ENCODE assay signal across 9 cellular contexts in the genomic region with DNA sequence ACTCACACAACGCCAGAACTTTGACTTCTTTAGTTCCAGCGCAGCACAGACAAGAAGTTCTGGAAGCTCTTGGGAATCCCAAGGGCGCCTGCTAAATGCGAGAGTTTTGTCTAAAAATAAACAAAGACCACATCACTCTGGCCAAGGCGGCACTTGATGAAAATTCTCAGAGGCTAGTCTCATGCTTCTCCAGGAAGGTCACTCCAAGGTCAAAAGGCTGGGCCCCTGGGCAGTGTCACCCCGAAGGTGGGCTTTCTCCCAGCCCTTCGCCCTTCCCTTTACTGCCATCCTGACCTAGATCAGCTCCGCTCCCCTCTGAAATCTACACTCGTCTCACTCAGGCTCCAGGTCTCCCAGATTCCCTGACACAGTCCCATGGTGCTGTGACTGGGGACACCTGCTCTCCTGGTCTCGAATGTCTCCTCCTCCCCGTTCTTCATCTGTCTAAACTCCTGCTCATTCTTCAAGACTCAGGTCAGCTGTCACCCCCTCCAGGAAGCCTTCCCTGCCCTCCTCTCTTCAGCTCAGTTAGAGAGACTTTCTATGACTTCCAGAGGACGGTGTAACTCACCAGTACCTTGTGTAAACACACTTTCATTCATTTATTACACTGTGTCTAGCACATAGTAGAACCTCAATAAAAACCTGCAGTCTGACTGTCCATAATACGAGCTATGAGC. TPM values are rescaled to one million over a fixed set of nuclear protein-coding genes. Genes with fewer than 3 reads are reported as not detected.
DNase-seq lines count a peak whose midpoint lies in the region; TF ChIP-seq lines count a peak whose summit lies in the region.
"Had no signal": no experiment of that assay in that cellular context is flagged by ENCODE, and none has a peak within 500 bp of the region (broad histone marks: within the 10 kb centered on the region; RNA-seq: fewer than 3 reads in every experiment).

No MANE protein-coding gene starts in this region.

- peaks cover 64% of the 10 kb centered on the region for H3K4me1 Mint-ChIP-seq in CD14-positive monocyte

- H3K79me2 ChIP-seq in PC-9 (ENCODE audit: low read depth) = no peaks in the 10 kb centered on the region

- peak overlapping the region; percentile 54 for H3K27ac ChIP-seq in SJSA1
- peak overlapping the region; percentile 75 to 80 for H3K27ac ChIP-seq in esophagus (ENCODE audit: low read depth in 2 of 2, low read length in 1 of 2)
- H3K27ac ChIP-seq in PC-9 = no peak overlapping the region

- H3K27me3 ChIP-seq in SJSA1 (replicated peaks) = no peaks in the 10 kb centered on the region
- no peaks in the 10 kb centered on the region for H3K27me3 ChIP-seq in esophagus (ENCODE audit: control insufficient read depth in 1 of 2, insufficient read depth in 2 of 2, low read length in 2 of 2)
- no peaks in the 10 kb centered on the region for H3K27me3 ChIP-seq in PC-9 (ENCODE audit: insufficient read depth, low read depth)

- H3K9me3 ChIP-seq in SJSA1 (replicated peaks) = no peaks in the 10 kb centered on the region
- H3K9me3 ChIP-seq in esophagus (ENCODE audit: control insufficient read depth in 2 of 2, insufficient read depth in 1 of 2, low read depth in 1 of 2, low read length in 1 of 2) = no peaks in the 10 kb centered on the region
- H3K9me3 ChIP-seq in PC-9 (ENCODE audit: insufficient read depth, low read depth) = no peaks in the 10 kb centered on the region

- H3K4me2 ChIP-seq in PC-9 = no peak overlapping the region

- no peaks in the 10 kb centered on the region for H3K27me3 Mint-ChIP-seq in CD14-positive monocyte (ENCODE audit: low read depth in 3 of 3)

- H3K36me3 Mint-ChIP-seq in CD14-positive monocyte = peaks cover 54 to 65% of the 10 kb centered on the region in 2 donors

- 47 to 60% methylated on average over 13 of the region's 13 CpGs for WGBS in esophagus, 2 donors

- H3F3A ChIP-seq in PC-9 (ENCODE audit: insufficient read depth, low read depth) = no peaks in the 10 kb centered on the region

- no peak for TF ChIP-seq CTCF in CD14-positive monocyte (IDR thresholded peaks at IDR 0.05)
- no peak for TF ChIP-seq CTCF in PC-9 (conservative IDR thresholded peaks at IDR 0.05)

- no peaks in the 10 kb centered on the region for H3K36me3 ChIP-seq in SJSA1
- peaks cover 0 to 6% of the 10 kb centered on the region in 2 donors for H3K36me3 ChIP-seq in esophagus (ENCODE audit: control insufficient read depth in 2 of 2, insufficient read depth in 2 of 2, low read length in 1 of 2)
- no peaks in the 10 kb centered on the region for H3K36me3 ChIP-seq in PC-9 (ENCODE audit: low read depth)

- H3K4me3 ChIP-seq in SJSA1 (no peak overlapping the region), esophagus (ENCODE audit: low read depth in 1 of 2, low read length in 2 of 2) (no peak overlapping the region), PC-9 (no peak overlapping the region)

- no TSS peak for BruUV-seq in PC-9 (replicated peaks; lab: Mats Ljungman, UMichigan)

- H3K4me3 Mint-ChIP-seq in CD14-positive monocyte = no peak overlapping the region

- H3K4me1 ChIP-seq in SJSA1 (replicated peaks) = peaks cover 31% of the 10 kb centered on the region
- H3K4me1 ChIP-seq in esophagus (ENCODE audit: control insufficient read depth in 2 of 2, insufficient read depth in 2 of 2, low read length in 1 of 2) = peaks cover 31 to 55% of the 10 kb centered on the region in 2 donors
- H3K4me1 ChIP-seq in PC-9 (replicated peaks; ENCODE audit: insufficient read depth) = peaks cover 8% of the 10 kb centered on the region; the same call in 1 of the 2 replicates

- DNase-seq in CD14-positive monocyte (ENCODE audit: low spot score) (no peak), SJSA1 (ENCODE audit: low read depth in 1 of 2, low spot score in 2 of 2) (peak in 1 of 2 experiments; percentile 6), pons (ENCODE audit: low spot score) (peak; percentile 14), Kasumi-1 (lab: John Stamatoyannopoulos, UW) (no peak), SW480 (ENCODE audit: low spot score) (no peak), iPS-NIHi11 (ENCODE audit: low spot score) (no peak), PC-9 (no peak)
- DNase-seq: NCI-H526 treated with DMSO at 0.1 percent for 48 hours had no signal

- no peak overlapping the region for H2AFZ ChIP-seq in PC-9

- POLR2A ChIA-PET in PC-9 (lab: Charles Lee; ENCODE audit: unreplicated experiment) = no interaction called here

- H4K20me1 ChIP-seq in PC-9 (ENCODE audit: insufficient read depth) = no peaks in the 10 kb centered on the region; the same call in 1 of the 2 replicates

- H3K9me3 Mint-ChIP-seq in CD14-positive monocyte = peaks cover 0 to 2% (median 0%) of the 10 kb centered on the region in 7 donors

- no peaks in the 10 kb centered on the region for H3K9me2 ChIP-seq in PC-9 (ENCODE audit: insufficient read depth)

- CTCF ChIA-PET in PC-9 (lab: Charles Lee) = no interaction called here

- intact Hi-C loops in CD14-positive monocyte (cut with micrococcal nuclease) = no loop called here
- intact Hi-C loops in PC-9 (cut with micrococcal nuclease; ENCODE audit: unreplicated experiment) = no loop called here

- peak overlapping the region in 6 of 7 donors; percentile 60 to 88 (median 68) for H3K27ac Mint-ChIP-seq in CD14-positive monocyte

RNA-seq across cellular contexts. Expression of a gene that starts 10.5 kb away (rescaled TPM):
- polyA plus RNA-seq in CD14-positive monocyte (10 to 100 TPM in 1 of 2 donors, 1 to 10 TPM in 1; 5.8 to 12.6 TPM), esophagus (10 to 100 TPM in 1 of 2 donors, 1 to 10 TPM in 1; 9.0 to 16.8 TPM)
- 10.2 and 14.1 TPM in 2 replicates for total RNA-seq in SJSA1 (2014; rRNA removed; shearing (Covaris generic))
- total RNA-seq in PC-9 (2021) = 9.0 and 9.8 TPM in 2 replicates

RNA-seq across cellular contexts. Expression of a gene that starts 58.0 kb away (rescaled TPM):
- 10 to 100 TPM in 1 of 2 donors, 1 to 10 TPM in 1; 8.2 to 13.6 TPM for polyA plus RNA-seq in CD14-positive monocyte
- total RNA-seq in SJSA1 (2014; rRNA removed; shearing (Covaris generic)) = 53.0 and 53.3 TPM in 2 replicates
- polyA plus RNA-seq in esophagus = 10 to 100 TPM in 1 of 2 donors, 1 to 10 TPM in 1; 7.1 to 15.3 TPM
- 16.4 and 18.4 TPM in 2 replicates for total RNA-seq in PC-9 (2021)
